Comparison of ENCODE assay signal across 13 cellular contexts in the genomic region with DNA sequence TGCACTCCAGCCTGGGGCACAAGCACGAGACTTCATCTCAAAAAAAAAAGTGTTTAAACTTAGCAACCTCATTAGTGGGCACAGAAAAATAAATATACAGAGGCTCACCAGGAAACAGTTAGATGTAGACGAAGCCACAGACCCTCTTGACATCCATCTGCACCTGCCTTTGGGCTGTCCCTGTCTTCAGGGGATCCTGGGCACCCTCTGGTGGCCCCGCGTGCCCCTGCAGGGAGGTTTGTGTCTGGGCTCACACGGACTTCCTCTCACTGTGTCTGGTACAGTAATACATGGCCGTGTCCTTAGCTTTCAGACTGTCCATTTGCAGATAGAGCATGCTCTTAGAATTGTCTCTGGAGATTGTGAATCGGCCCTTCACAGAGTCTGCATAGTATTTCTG.
DNase-seq lines count a peak whose midpoint lies in the region; ATAC-seq and TF ChIP-seq lines count a peak whose summit lies in the region.
"Had no signal": no experiment of that assay in that cellular context is flagged by ENCODE, and none has a peak within 500 bp of the region (broad histone marks: within the 10 kb centered on the region; RNA-seq: fewer than 3 reads in every experiment).

No MANE protein-coding gene starts in this region.

- peaks cover 3% of the 10 kb centered on the region; the same call in 1 of the 2 replicates for H3K27me3 ChIP-seq in BE2C
- H3K27me3 ChIP-seq in HL-60 (ENCODE audit: insufficient read depth, poor library complexity, severe bottlenecking), result no peaks in the 10 kb centered on the region
- H3K27me3 ChIP-seq in left lung, result peaks cover 0 to 33% of the 10 kb centered on the region in 2 donors
- no peaks in the 10 kb centered on the region for H3K27me3 ChIP-seq in mesendoderm (ENCODE audit: insufficient read depth, low read length, poor library complexity)
- H3K27me3 ChIP-seq: ovary, upper lobe of left lung had no signal

- no peaks in the 10 kb centered on the region for H3K4me1 ChIP-seq in BE2C
- H3K4me1 ChIP-seq in left lung, result no peaks in the 10 kb centered on the region
- no peaks in the 10 kb centered on the region for H3K4me1 ChIP-seq in mesendoderm (ENCODE audit: control insufficient read depth, low read depth, low read length)
- H3K4me1 ChIP-seq: upper lobe of left lung had no signal

- no peaks in the 10 kb centered on the region for H3K79me2 ChIP-seq in mesendoderm (ENCODE audit: control insufficient read depth, insufficient read depth, low read length)

- no peak overlapping the region for H4K5ac ChIP-seq in mesendoderm (ENCODE audit: low read length)

- H3K9ac ChIP-seq in mesendoderm (ENCODE audit: low read length), result no peak overlapping the region

- no peak overlapping the region for H4K8ac ChIP-seq in mesendoderm (ENCODE audit: low read depth, low read length)

- H3K18ac ChIP-seq in mesendoderm (ENCODE audit: low read length), result no peak overlapping the region

- no peak overlapping the region for H3K27ac Mint-ChIP-seq in activated CD4-positive, alpha-beta T cell treated with anti-CD3 and anti-CD28 coated beads for 36 hours

- H3K9me3 ChIP-seq in BE2C, result no peaks in the 10 kb centered on the region
- H3K9me3 ChIP-seq in left lung, result no peaks in the 10 kb centered on the region
- H3K9me3 ChIP-seq: ovary, upper lobe of left lung had no signal

- peak; percentile 87 for ATAC-seq in activated CD4-positive, alpha-beta T cell treated with anti-CD3 and anti-CD28 coated beads for 36 hours
- ATAC-seq in left lung, result no peak

- WGBS in mesendoderm (ENCODE audit: extremely low coverage, insufficient coverage, low lambda C conversion rate), result no CpG with 5 or more reads among the region's 7 CpGs

- DNase-seq in BE2C, result peak; percentile 49
- peak in 1 of 2 experiments; percentile 7 for DNase-seq in HL-60 (ENCODE audit: low read depth in 1 of 2, low spot score in 1 of 2)
- DNase-seq in activated CD4-positive, alpha-beta T cell treated with anti-CD3 and anti-CD28 coated beads for 36 hours, result peak; percentile 71
- peak; percentile 4 for DNase-seq in germinal center (ENCODE audit: low spot score)
- DNase-seq in NCI-H774 (lab: John Stamatoyannopoulos, UW), result no peak
- no peak for DNase-seq in cardiac septum (ENCODE audit: low spot score)
- DNase-seq in left lung, result no peak
- no peak for DNase-seq in mesendoderm
- DNase-seq: C1 segment of cervical spinal cord, hippocampal formation, ovary, SIG-M5 had no signal

- H3K27ac ChIP-seq in HL-60 (replicated peaks), result no peak overlapping the region
- no peak overlapping the region for H3K27ac ChIP-seq in left lung
- no peak overlapping the region for H3K27ac ChIP-seq in mesendoderm (ENCODE audit: low read depth, low read length)
- H3K27ac ChIP-seq: ovary, upper lobe of left lung had no signal

- no peak overlapping the region for H3K4me3 Mint-ChIP-seq in activated CD4-positive, alpha-beta T cell treated with anti-CD3 and anti-CD28 coated beads for 36 hours

- H3K27me3 Mint-ChIP-seq in activated CD4-positive, alpha-beta T cell treated with anti-CD3 and anti-CD28 coated beads for 36 hours, result peaks cover 15% of the 10 kb centered on the region

- no peaks in the 10 kb centered on the region for H3K9me3 Mint-ChIP-seq in activated CD4-positive, alpha-beta T cell treated with anti-CD3 and anti-CD28 coated beads for 36 hours (ENCODE audit: low read depth)

- H3K56ac ChIP-seq in mesendoderm (ENCODE audit: low read length), result no peak overlapping the region

- H2BK15ac ChIP-seq in mesendoderm (replicated peaks; ENCODE audit: low read depth), result no peak overlapping the region

- intact Hi-C loops in activated CD4-positive, alpha-beta T cell treated with anti-CD3 and anti-CD28 coated beads for 36 hours (cut with DNase I, micrococcal nuclease), result no loop called here
- intact Hi-C loops in cardiac septum (cut with DNase I) (no loop called here), left lung (cut with DNase I) (no loop called here)

- no peak overlapping the region for H3K23ac ChIP-seq in mesendoderm (ENCODE audit: low read length)

- H3K79me1 ChIP-seq in mesendoderm (ENCODE audit: low read length), result no peaks in the 10 kb centered on the region

- H3K4ac ChIP-seq in mesendoderm (ENCODE audit: low read depth, low read length), result no peak overlapping the region

- no peaks in the 10 kb centered on the region for H3K36me3 Mint-ChIP-seq in activated CD4-positive, alpha-beta T cell treated with anti-CD3 and anti-CD28 coated beads for 36 hours (ENCODE audit: low read depth)

- TF ChIP-seq CTCF in BE2C (IDR thresholded peaks at IDR 0.05; ENCODE audit: low read depth, low read length) (peak; percentile 52), HL-60 (IDR thresholded peaks at IDR 0.05; ENCODE audit: insufficient read depth, low read length) (peak; percentile 31), left lung (IDR thresholded peaks at IDR 0.05) (peak in 1 of 2 donors; percentile 16)

- no peak overlapping the region for H3K4me2 ChIP-seq in mesendoderm (ENCODE audit: low read length)

- H3K4me1 Mint-ChIP-seq in activated CD4-positive, alpha-beta T cell treated with anti-CD3 and anti-CD28 coated beads for 36 hours, result peaks cover 2% of the 10 kb centered on the region

- no peak overlapping the region for H3K4me3 ChIP-seq in BE2C (ENCODE audit: low read depth, low read length)
- H3K4me3 ChIP-seq in HL-60 (replicated peaks; ENCODE audit: insufficient read depth, low read length), result no peak overlapping the region
- H3K4me3 ChIP-seq in left lung, result no peak overlapping the region
- H3K4me3 ChIP-seq in mesendoderm (ENCODE audit: low read length), result no peak overlapping the region
- H3K4me3 ChIP-seq: ovary, upper lobe of left lung had no signal

- no peak overlapping the region for H2BK5ac ChIP-seq in mesendoderm (ENCODE audit: low read length)

- no peak overlapping the region for H2BK120ac ChIP-seq in mesendoderm (ENCODE audit: low read depth, low read length)

- CTCF ChIA-PET in activated CD4-positive, alpha-beta T cell treated with anti-CD3 and anti-CD28 coated beads for 36 hours (lab: Charles Lee), result interaction anchor here (0.7 to 2.0 kb wide), 8 partner anchors 12 to 91 kb away, joined by 3 to 8 read pairs (median 3); no protein-coding TSS in a partner anchor

- H2AK5ac ChIP-seq in mesendoderm (ENCODE audit: low read length), result no peak overlapping the region

- POLR2A ChIA-PET in activated CD4-positive, alpha-beta T cell treated with anti-CD3 and anti-CD28 coated beads for 36 hours (lab: Charles Lee), result no interaction called here

- H3K36me3 ChIP-seq in BE2C (no peaks in the 10 kb centered on the region), left lung (no peaks in the 10 kb centered on the region), mesendoderm (ENCODE audit: control insufficient read depth, insufficient read depth, low read length) (no peaks in the 10 kb centered on the region)
- H3K36me3 ChIP-seq: ovary, upper lobe of left lung had no signal

Comparison
In these comparisons a context has a peak if more than half of its experiments do, and no peak if none do; other contexts are left out.
1. DNase-seq: peak in BE2C (single experiment), activated CD4-positive, alpha-beta T cell treated with anti-CD3 and anti-CD28 coated beads for 36 hours (single experiment) and germinal center (single experiment); none in NCI-H774 (single experiment), cardiac septum (single experiment), left lung (0 of 2) and mesendoderm (single experiment).